Comparison of ENCODE assay signal across 21 cellular contexts in the genomic region with DNA sequence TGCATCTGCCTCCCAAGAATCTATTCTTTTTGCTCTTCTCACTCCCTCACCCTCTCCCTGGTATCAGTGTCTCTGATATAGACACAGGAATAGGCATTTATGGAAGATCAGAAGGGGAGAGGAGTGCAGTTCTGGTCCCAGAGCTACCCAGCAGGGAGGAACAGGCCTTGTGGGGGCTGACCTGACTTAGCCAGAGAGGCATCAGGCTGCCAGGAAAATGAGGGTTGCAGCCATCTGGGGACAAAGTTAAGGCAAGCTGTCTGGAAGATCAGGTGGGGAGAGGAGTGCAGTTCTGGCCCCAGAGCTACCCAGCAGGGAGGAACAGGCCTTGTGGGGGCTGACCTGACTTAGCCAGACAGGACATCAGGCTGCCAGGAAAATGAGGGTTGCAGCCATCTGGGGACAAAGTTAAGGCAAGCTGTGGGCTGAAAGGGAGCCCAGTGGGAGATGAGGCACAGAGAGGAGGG.
DNase-seq lines count a peak whose midpoint lies in the region; ATAC-seq and TF ChIP-seq lines count a peak whose summit lies in the region.
"Had no signal": no experiment of that assay in that cellular context is flagged by ENCODE, and none has a peak within 500 bp of the region (broad histone marks: within the 10 kb centered on the region; RNA-seq: fewer than 3 reads in every experiment).

No MANE protein-coding gene starts in this region.

- TF ChIP-seq POLR2A in transverse colon (IDR thresholded peaks at IDR 0.05): no peak

- in situ Hi-C loops in transverse colon (cut with MboI; ENCODE audit: low pct_ligation_motif_present in 1 of 4, low pct_unique_long_range_greater_than_20kb in 1 of 4, low sequenced_read_pairs in 3 of 4): no loop called here

- H3K27ac ChIP-seq in subcutaneous abdominal adipose tissue (ENCODE audit: low read depth, low read length): peak overlapping the region; percentile 78
- no peak overlapping the region for H3K27ac ChIP-seq in transverse colon
- H3K27ac ChIP-seq: A549, adrenal gland, GM23248, KMS-11, RWPE1 had no signal

- H3K27me3 Mint-ChIP-seq in activated CD8-positive, alpha-beta memory T cell treated with anti-CD3 and anti-CD28 coated beads, Interleukin-2, amount 10 ng/mL, durations not matched to agents 7 days and 5 days: peaks cover 13% of the 10 kb centered on the region
- H3K27me3 Mint-ChIP-seq: stimulated activated naive CD8-positive, alpha-beta T cell treated with anti-CD3 and anti-CD28 coated beads, Interleukin-15, Interleukin-2, amounts not matched to agents 100 ng/mL and 50 ng/mL, for 24 hours had no signal

- H3K27ac Mint-ChIP-seq in activated CD8-positive, alpha-beta memory T cell treated with anti-CD3 and anti-CD28 coated beads, Interleukin-2, amount 10 ng/mL, durations not matched to agents 7 days and 5 days: peak overlapping the region; percentile 19
- H3K27ac Mint-ChIP-seq: stimulated activated naive CD8-positive, alpha-beta T cell treated with anti-CD3 and anti-CD28 coated beads, Interleukin-15, Interleukin-2, amounts not matched to agents 100 ng/mL and 50 ng/mL, for 24 hours; WTC11 had no signal

- no peaks in the 10 kb centered on the region for H3K9me3 Mint-ChIP-seq in activated CD8-positive, alpha-beta memory T cell treated with anti-CD3 and anti-CD28 coated beads, Interleukin-2, amount 10 ng/mL, durations not matched to agents 7 days and 5 days (ENCODE audit: low read depth)
- H3K9me3 Mint-ChIP-seq: stimulated activated naive CD8-positive, alpha-beta T cell treated with anti-CD3 and anti-CD28 coated beads, Interleukin-15, Interleukin-2, amounts not matched to agents 100 ng/mL and 50 ng/mL, for 24 hours had no signal

- no peaks in the 10 kb centered on the region for H3K27me3 ChIP-seq in subcutaneous abdominal adipose tissue (ENCODE audit: control insufficient read depth in 5 of 5, insufficient read depth in 4 of 5, low read length in 5 of 5)
- no peaks in the 10 kb centered on the region for H3K27me3 ChIP-seq in transverse colon
- H3K27me3 ChIP-seq: adrenal gland had no signal

- no peaks in the 10 kb centered on the region for H3K36me3 Mint-ChIP-seq in activated CD8-positive, alpha-beta memory T cell treated with anti-CD3 and anti-CD28 coated beads, Interleukin-2, amount 10 ng/mL, durations not matched to agents 7 days and 5 days
- H3K36me3 Mint-ChIP-seq: naive thymus-derived CD8-positive, alpha-beta T cell; WTC11 had no signal

- no peak for TF ChIP-seq EP300 in transverse colon (IDR thresholded peaks at IDR 0.05; ENCODE audit: low read depth)

- ATAC-seq in activated CD8-positive, alpha-beta memory T cell treated with anti-CD3 and anti-CD28 coated beads, Interleukin-2, amount 10 ng/mL, durations not matched to agents 7 days and 5 days: no peak
- ATAC-seq in HG02870 (IDR thresholded peaks at IDR 0.05; ENCODE audit: unreplicated experiment) (no peak), HG02759 (IDR thresholded peaks at IDR 0.05; ENCODE audit: unreplicated experiment) (no peak)
- ATAC-seq: A549; naive thymus-derived CD8-positive, alpha-beta T cell had no signal

- H3K4me3 ChIP-seq in subcutaneous abdominal adipose tissue (ENCODE audit: low read depth in 1 of 5, low read length in 5 of 5) (no peak overlapping the region), transverse colon (no peak overlapping the region)
- H3K4me3 ChIP-seq: A549, adrenal gland, GM23248 had no signal

- intact Hi-C loops in transverse colon (cut with DNase I; ENCODE audit: low total_unique reads): no loop called here

- H3K4me3 Mint-ChIP-seq in activated CD8-positive, alpha-beta memory T cell treated with anti-CD3 and anti-CD28 coated beads, Interleukin-2, amount 10 ng/mL, durations not matched to agents 7 days and 5 days: no peak overlapping the region
- H3K4me3 Mint-ChIP-seq: naive thymus-derived CD8-positive, alpha-beta T cell; stimulated activated naive CD8-positive, alpha-beta T cell treated with anti-CD3 and anti-CD28 coated beads, Interleukin-15, Interleukin-2, amounts not matched to agents 100 ng/mL and 50 ng/mL, for 24 hours; WTC11 had no signal

- H3K9me3 ChIP-seq in subcutaneous abdominal adipose tissue (ENCODE audit: control insufficient read depth in 5 of 5, low read length in 5 of 5) (peaks cover 0 to 3% (median 0%) of the 10 kb centered on the region in 5 donors), transverse colon (no peaks in the 10 kb centered on the region)
- H3K9me3 ChIP-seq: A549, adrenal gland had no signal

- DNase-seq in activated CD8-positive, alpha-beta memory T cell treated with anti-CD3 and anti-CD28 coated beads, Interleukin-2, amount 10 ng/mL, durations not matched to agents 7 days and 5 days: no peak
- no peak for DNase-seq in activated CD8-positive, alpha-beta memory T cell treated with anti-CD3 and anti-CD28 coated beads for 24 hours
- peak; percentile 61 for DNase-seq in NCI-H69 (lab: John Stamatoyannopoulos, UW)
- DNase-seq in medulla oblongata (ENCODE audit: extremely low spot score): peak; percentile 57
- no peak for DNase-seq in transverse colon
- DNase-seq: GM23248; islet precursor cell; mammary epithelial cell; naive thymus-derived CD8-positive, alpha-beta T cell; NCI-H1092 treated with DMSO at 0.1 percent for 48 hours; NCI-H2171 treated with DMSO at 0.1 percent for 48 hours; SW 1271 had no signal

- peaks cover 19% of the 10 kb centered on the region for H3K4me1 Mint-ChIP-seq in activated CD8-positive, alpha-beta memory T cell treated with anti-CD3 and anti-CD28 coated beads, Interleukin-2, amount 10 ng/mL, durations not matched to agents 7 days and 5 days

- CTCF ChIA-PET in activated CD8-positive, alpha-beta memory T cell treated with anti-CD3 and anti-CD28 coated beads, Interleukin-2, amount 10 ng/mL, durations not matched to agents 7 days and 5 days (lab: Charles Lee): interaction anchor here (1.9 kb wide), 1 partner anchor 21 kb away, joined by 4 read pairs; no protein-coding TSS in a partner anchor

- peak overlapping the region in 1 of 5 donors; percentile 57 for H3K9ac ChIP-seq in subcutaneous abdominal adipose tissue (ENCODE audit: low read length in 5 of 5)
- H3K9ac ChIP-seq: GM23248, KMS-11 had no signal

- no peak for TF ChIP-seq CTCF in transverse colon (IDR thresholded peaks at IDR 0.05)

- H3K36me3 ChIP-seq in subcutaneous abdominal adipose tissue (ENCODE audit: control insufficient read depth in 5 of 5, insufficient read depth in 5 of 5, low read length in 5 of 5) (no peaks in the 10 kb centered on the region), transverse colon (no peaks in the 10 kb centered on the region)
- H3K36me3 ChIP-seq: adrenal gland had no signal

- H3K4me1 ChIP-seq in subcutaneous abdominal adipose tissue (ENCODE audit: control insufficient read depth in 5 of 5, insufficient read depth in 5 of 5, low read length in 5 of 5): peaks cover 8 to 59% (median 41%) of the 10 kb centered on the region in 5 donors
- peaks cover 0 to 12% (median 0%) of the 10 kb centered on the region in 4 donors for H3K4me1 ChIP-seq in transverse colon

Comparison
In these comparisons a context has a peak if more than half of its experiments do, and no peak if none do; other contexts are left out.
1. DNase-seq: peak in NCI-H69 (single experiment) and medulla oblongata (single experiment); none in activated CD8-positive, alpha-beta memory T cell treated with anti-CD3 and anti-CD28 coated beads, Interleukin-2, amount 10 ng/mL, durations not matched to agents 7 days and 5 days (single experiment), activated CD8-positive, alpha-beta memory T cell treated with anti-CD3 and anti-CD28 coated beads for 24 hours (single experiment) and transverse colon (single experiment).